15 cellular contexts compared by ENCODE assay signal in genomic region chr1:5974631-5975030, GRCh38. TPM values are rescaled to one million over a fixed set of nuclear protein-coding genes. Genes with fewer than 3 reads are reported as not detected.
A peak's percentile ranks its signal among the peaks of the same experiment; 100 is the strongest.
DNase-seq lines count a peak whose midpoint lies in the region; ATAC-seq, FAIRE-seq and TF ChIP-seq lines count a peak whose summit lies in the region.
"Had no signal": no experiment of that assay in that cellular context is flagged by ENCODE, and none has a peak within 500 bp of the region (broad histone marks: within the 10 kb centered on the region; RNA-seq: fewer than 3 reads in every experiment).

No MANE protein-coding gene starts in this region.

- no peak overlapping the region for H3K9ac ChIP-seq in HepG2 (ENCODE audit: insufficient read depth, low read depth, low read length)

- H4K20me1 ChIP-seq in HepG2 (ENCODE audit: insufficient read depth, low read length) = no peaks in the 10 kb centered on the region

- POLR2A ChIA-PET in HepG2 (lab: Yijun Ruan, JAX) (no interaction called here), WTC11 (lab: Charles Lee) (interaction anchor here (0.5 kb wide), 1 partner anchor 532 kb away, joined by 3 read pairs; no protein-coding TSS in a partner anchor)

- H3K4me1 Mint-ChIP-seq in WTC11 = peaks cover 10% of the 10 kb centered on the region

- H3K27ac Mint-ChIP-seq in WTC11 = no peak overlapping the region
- H3K27ac Mint-ChIP-seq: GM23338 had no signal

- H2AFZ ChIP-seq in HepG2 (ENCODE audit: low read length) = no peak overlapping the region
- H2AFZ ChIP-seq: GM23338 had no signal

- in situ Hi-C loops in HepG2 (cut with HindIII; ENCODE audit: extremely low pct_ligation_motif_present, low pct_unique_long_range_greater_than_20kb) = loop anchor here (5.0 to 10.0 kb wide), 3 partner anchors 230 to 462 kb away; no protein-coding TSS in a partner anchor

- H3K9me3 ChIP-seq in HepG2 (ENCODE audit: low read length) (no peaks in the 10 kb centered on the region), right lobe of liver (no peaks in the 10 kb centered on the region)
- H3K9me3 ChIP-seq: Caco-2, HAP-1 had no signal

- no peak overlapping the region for H3K27ac ChIP-seq in HepG2 (ENCODE audit: extremely low read length, insufficient read depth, low read length)
- no peak overlapping the region for H3K27ac ChIP-seq in right lobe of liver

- TF ChIP-seq EP300 in HepG2 (IDR thresholded peaks at IDR 0.05; ENCODE audit: low read depth in 2 of 2, low read length in 2 of 2) = no peak
- no peak for TF ChIP-seq EP300 in HepG2 (CRISPR knock-in tag; IDR thresholded peaks at IDR 0.05; ENCODE audit: borderline replicate concordance)

- H3K4me3 ChIP-seq in HepG2 (replicated peaks in 1 of 3; ENCODE audit: insufficient read depth in 1 of 3, low read depth in 2 of 3, low read length in 3 of 3) (no peak overlapping the region), right lobe of liver (no peak overlapping the region)
- H3K4me3 ChIP-seq: GM23338, HAP-1 had no signal

- no peak for FAIRE-seq in HepG2 (lab: Jason Lieb, UNC)
- FAIRE-seq: G401.6, GM12892 had no signal

- TF ChIP-seq POLR2A in HepG2 (IDR thresholded peaks at IDR 0.05; ENCODE audit: insufficient read depth in 1 of 2, low read depth in 2 of 2, low read length in 2 of 2) (no peak), right lobe of liver (IDR thresholded peaks at IDR 0.05) (no peak)

- no peaks in the 10 kb centered on the region for H3K27me3 Mint-ChIP-seq in WTC11 (ENCODE audit: low read depth)
- H3K27me3 Mint-ChIP-seq: CD4-positive, alpha-beta memory T cell had no signal

- H3K27me3 ChIP-seq in HepG2 (ENCODE audit: control insufficient read depth in 1 of 2, insufficient read depth in 2 of 2, low read length in 2 of 2) (no peaks in the 10 kb centered on the region), right lobe of liver (no peaks in the 10 kb centered on the region)

- CTCF ChIA-PET in HepG2 (lab: Yijun Ruan, JAX; ENCODE audit: low intra/inter-chr PET ratio, low total read pairs) = interaction anchor here (1.2 to 2.8 kb wide), 5 partner anchors 58 to 465 kb away, joined by 3 to 15 read pairs (median 3); no protein-coding TSS in a partner anchor
- CTCF ChIA-PET in WTC11 (lab: Charles Lee) = interaction anchor here (0.8 to 3.9 kb wide), 20 partner anchors 11 to 465 kb away, joined by 3 to 19 read pairs (median 4); partner anchors contain the start of gene NPHP4

- TF ChIP-seq RAD21 in HepG2 (CRISPR knock-in tag; IDR thresholded peaks at IDR 0.05) = no peak

- DNase-seq in HepG2 (ENCODE audit: low spot score) (no peak), right lobe of liver (no peak), WTC11 (ENCODE audit: low spot score) (peak; percentile 9), posterior vena cava (ENCODE audit: low spot score) (peak; percentile 32), medulla oblongata (ENCODE audit: extremely low spot score) (no peak), SIG-M5 (lab: John Stamatoyannopoulos, UW) (no peak)
- no peak for DNase-seq in activated CD8-positive, alpha-beta memory T cell treated with anti-CD3 and anti-CD28 coated beads for 24 hours
- DNase-seq: DMS 273 treated with DMSO at 0.1 percent for 48 hours, NCI-H2029 treated with DMSO at 0.1 percent for 48 hours had no signal

- WGBS in HepG2 (ENCODE audit: low lambda C conversion rate) = 100% methylated on average over 5 of the region's 8 CpGs
- WGBS in right lobe of liver (ENCODE audit: insufficient coverage, low coverage, low lambda C conversion rate, missing lambda C conversion rate) = 70% methylated on average over 2 of the region's 8 CpGs

- intact Hi-C loops in HepG2 (cut with micrococcal nuclease; ENCODE audit: unreplicated experiment) = loop anchor here (2.0 to 10.0 kb wide), 3 partner anchors 58 to 340 kb away; no protein-coding TSS in a partner anchor
- intact Hi-C loops in right lobe of liver (cut with DNase I) = loop anchor here in 1 of 2 donors (5.0 kb wide), 1 partner anchor 467 kb away; no protein-coding TSS in a partner anchor
- intact Hi-C loops in posterior vena cava (cut with DNase I) = no loop called here

- H3K36me3 Mint-ChIP-seq in WTC11 = peaks cover 17% of the 10 kb centered on the region

- no TSS peak for BruUV-seq in HepG2 (replicated peaks; lab: Mats Ljungman, UMichigan)

- no peak overlapping the region for H3K4me2 ChIP-seq in HepG2 (ENCODE audit: low read depth, low read length)
- H3K4me2 ChIP-seq: GM23338 had no signal

- H3K36me3 ChIP-seq in HepG2 (replicated peaks in 1 of 2; ENCODE audit: control insufficient read depth in 1 of 2, insufficient read depth in 2 of 2, low read length in 2 of 2) (peaks cover 3 to 37% of the 10 kb centered on the region in 2 experiments; a peak in 4 of 5 replicates), right lobe of liver (no peaks in the 10 kb centered on the region)

- H3K79me2 ChIP-seq in HepG2 (ENCODE audit: insufficient read depth, low read length) = peaks cover 3% of the 10 kb centered on the region

- H3K4me1 ChIP-seq in HepG2 (ENCODE audit: insufficient read depth, low read length) = no peaks in the 10 kb centered on the region
- no peaks in the 10 kb centered on the region for H3K4me1 ChIP-seq in right lobe of liver
- H3K4me1 ChIP-seq: Caco-2, HAP-1 had no signal

- ATAC-seq in HepG2 = no peak
- no peak for ATAC-seq in right lobe of liver
- ATAC-seq in WTC11 = no peak

- no peak overlapping the region for H3K4me3 Mint-ChIP-seq in WTC11
- H3K4me3 Mint-ChIP-seq: GM23338 had no signal

- no peak for TF ChIP-seq CTCF in HepG2 (CRISPR knock-in tag; IDR thresholded peaks at IDR 0.05)
- TF ChIP-seq CTCF in right lobe of liver (IDR thresholded peaks at IDR 0.05) = no peak
- TF ChIP-seq CTCF in WTC11 (IDR thresholded peaks at IDR 0.05) = no peak

- 0 out of 2 replicates have a peak, but pooled peaks cover 3% of the 10 kb centered on the region for H3K9me3 Mint-ChIP-seq in WTC11
- H3K9me3 Mint-ChIP-seq: CD4-positive, alpha-beta memory T cell had no signal

TF ChIP-seq in HepG2, 621 proteins besides CTCF, POLR2A, EP300 and RAD21 (continues in another document):
- TF ChIP-seq ZBTB33 (CRISPR knock-in tag; IDR thresholded peaks at IDR 0.05) = peak; percentile 38; the same call in 1 of the 2 replicates

TF ChIP-seq in WTC11, 78 proteins besides CTCF, POLR2A, EP300 and RAD21 (continues in another document):
- no peak for TF ChIP-seq NR1H2 (CRISPR knock-in tag; IDR thresholded peaks at IDR 0.05)
- TF ChIP-seq ZNF425 (CRISPR knock-in tag; conservative IDR thresholded peaks at IDR 0.05) = no peak

RNA-seq across cellular contexts. Expression of gene NPHP4, which starts 17.6 kb away (rescaled TPM):
- total RNA-seq in HepG2 (2016; rRNA removed; fragmentation: Illumina TruSeq; extraction: Trizol) = 5.7 and 6.8 TPM in 2 replicates
- total RNA-seq in HepG2 (2016; cell fraction: cytosol; rRNA removed; fragmentation: Illumina TruSeq; extraction: Trizol; ENCODE audit: low read depth) = 14.2 and 15.4 TPM in 2 replicates
- 4.1 and 7.4 TPM in 2 replicates for total RNA-seq in HepG2 (2016; cell fraction: insoluble cytoplasmic fraction; rRNA removed; fragmentation: Illumina TruSeq; extraction: Trizol)
- total RNA-seq in HepG2 (2016; cell fraction: membrane; rRNA removed; fragmentation: Illumina TruSeq; extraction: Trizol) = 8.5 and 9.7 TPM in 2 replicates
- total RNA-seq in HepG2 (2016; cell fraction: nucleus; rRNA removed; fragmentation: Illumina TruSeq; extraction: Trizol) = 10.3 and 12.7 TPM in 2 replicates
- polyA plus RNA-seq in HepG2 (2011; rRNA removed) = 4.4 and 4.8 TPM in 2 replicates
- polyA plus RNA-seq in HepG2 (2011; cell fraction: cytosol; rRNA removed) = 1.9 and 3.0 TPM in 2 replicates
- polyA plus RNA-seq in HepG2 (2011; cell fraction: nucleus; rRNA removed) = 40.2 and 52.1 TPM in 2 replicates
- 4.8 and 5.9 TPM in 2 replicates for polyA plus RNA-seq in HepG2 (2012)
- 0.46 and 0.69 TPM in 2 replicates for polyA plus RNA-seq in HepG2 (2016; cell fraction: cytosol; fragmentation: Illumina TruSeq; extraction: Trizol; ENCODE audit: low read depth)
- polyA plus RNA-seq in HepG2 (2016; cell fraction: insoluble cytoplasmic fraction; fragmentation: Illumina TruSeq; extraction: Trizol; ENCODE audit: low read depth) = 4.0 and 5.3 TPM in 2 replicates
- polyA plus RNA-seq in HepG2 (2016; cell fraction: membrane; fragmentation: Illumina TruSeq; extraction: Trizol; ENCODE audit: low read depth) = 1.4 and 1.6 TPM in 2 replicates
- polyA plus RNA-seq in HepG2 (2016; cell fraction: nucleus; fragmentation: Illumina TruSeq; extraction: Trizol; ENCODE audit: insufficient read depth, low read depth) = 30.1 and 30.8 TPM in 2 replicates
- polyA minus RNA-seq in HepG2 (2011; rRNA and poly(A)+ RNA removed; ENCODE audit: low replicate concordance) = 13.1 TPM in 2 replicates
- polyA minus RNA-seq in HepG2 (2011; cell fraction: cytosol; rRNA and poly(A)+ RNA removed) = 4.6 and 4.9 TPM in 2 replicates
- polyA minus RNA-seq in HepG2 (2011; cell fraction: nucleus; rRNA and poly(A)+ RNA removed) = 14.7 and 15.8 TPM in 2 replicates
- total RNA-seq in right lobe of liver = 1 to 10 TPM; 1.5 to 6.0 (median 2.0) TPM
- 10.6 to 16.8 TPM (median 12.0 TPM) in 3 replicates for total RNA-seq in WTC11 (2021)
- total RNA-seq in posterior vena cava = 1 to 10 TPM; 6.9 to 7.7 TPM

Comparison
In these comparisons a context has a peak if more than half of its experiments do, and no peak if none do; other contexts are left out.
1. DNase-seq: peak in WTC11 (single experiment) and posterior vena cava (single experiment); none in HepG2 (single experiment), right lobe of liver (0 of 3), activated CD8-positive, alpha-beta memory T cell treated with anti-CD3 and anti-CD28 coated beads for 24 hours (single experiment), medulla oblongata (single experiment) and SIG-M5 (single experiment).